ENCODE assay signal across 19 cellular contexts in genomic region chr17:82356845-82357355, GRCh38. TPM values are rescaled to one million over a fixed set of nuclear protein-coding genes. Genes with fewer than 3 reads are reported as not detected.
DNase-seq lines count a peak whose midpoint lies in the region; ATAC-seq and TF ChIP-seq lines count a peak whose summit lies in the region.
"Had no signal": no experiment of that assay in that cellular context is flagged by ENCODE, and none has a peak within 500 bp of the region (broad histone marks: within the 10 kb centered on the region; RNA-seq: fewer than 3 reads in every experiment).

No MANE protein-coding gene starts in this region.

- no peak overlapping the region for H3K27ac Mint-ChIP-seq in activated naive CD4-positive, alpha-beta T cell treated with anti-CD3 and anti-CD28 coated beads, Interleukin-2, amount 10 ng/mL, durations not matched to agents 7 days and 5 days

- peaks cover 4% of the 10 kb centered on the region; the same call in 1 of the 2 replicates for H4K20me1 ChIP-seq in DND-41 (ENCODE audit: insufficient read depth, low read length)

- H3K4me3 ChIP-seq in DND-41 (ENCODE audit: low read depth in 1 of 2, low read length in 2 of 2) = no peak overlapping the region
- no peak overlapping the region for H3K4me3 ChIP-seq in WERI-Rb-1 (ENCODE audit: low read depth, low read length)
- H3K4me3 ChIP-seq in neuronal stem cell (ENCODE audit: low read length in 2 of 2) = no peak overlapping the region
- H3K4me3 ChIP-seq: gastrocnemius medialis, testis had no signal

- H3K9me3 ChIP-seq in DND-41 (ENCODE audit: insufficient read depth, low read length, severe bottlenecking) (no peaks in the 10 kb centered on the region), WERI-Rb-1 (ENCODE audit: severe bottlenecking) (no peaks in the 10 kb centered on the region), neuronal stem cell (replicated peaks in 1 of 2; ENCODE audit: control insufficient read depth in 2 of 2, insufficient read depth in 1 of 2, low read depth in 1 of 2, low read length in 2 of 2) (no peaks in the 10 kb centered on the region)
- H3K9me3 ChIP-seq: gastrocnemius medialis, testis had no signal

- no peak overlapping the region for H2AFZ ChIP-seq in DND-41 (ENCODE audit: low read depth, low read length)
- peak overlapping the region; percentile 49 for H2AFZ ChIP-seq in neuronal stem cell (ENCODE audit: low read length)

- H3K9ac ChIP-seq in DND-41 (ENCODE audit: low read depth, low read length) (peak overlapping the region; percentile 14; the same call in 1 of the 2 replicates), neuronal stem cell (ENCODE audit: low read depth, low read length, poor library complexity) (peak overlapping the region; percentile 40)

- peak overlapping the region; percentile 32 for H3K4ac ChIP-seq in neuronal stem cell (ENCODE audit: low read length)

- H3K23ac ChIP-seq in neuronal stem cell (ENCODE audit: low read depth, low read length, poor library complexity) = peak overlapping the region; percentile 34

- H3K79me2 ChIP-seq in DND-41 (ENCODE audit: insufficient read depth, low read length) = peaks cover 13% of the 10 kb centered on the region

- H2BK5ac ChIP-seq in neuronal stem cell (ENCODE audit: low read length) = peak overlapping the region; percentile 30

- H2BK15ac ChIP-seq in neuronal stem cell (ENCODE audit: low read length) = peak overlapping the region; percentile 91

- peaks cover 8% of the 10 kb centered on the region for H3K4me1 Mint-ChIP-seq in activated naive CD4-positive, alpha-beta T cell treated with anti-CD3 and anti-CD28 coated beads, Interleukin-2, amount 10 ng/mL, durations not matched to agents 7 days and 5 days

- peaks cover 76% of the 10 kb centered on the region for H3K27me3 Mint-ChIP-seq in activated naive CD4-positive, alpha-beta T cell treated with anti-CD3 and anti-CD28 coated beads, Interleukin-2, amount 10 ng/mL, durations not matched to agents 7 days and 5 days

- no peak for DNase-seq in DND-41
- peak; percentile 46 for DNase-seq in NCI-H146 treated with DMSO at 0.1 percent for 48 hours (lab: John Stamatoyannopoulos, UW; ENCODE audit: unreplicated experiment)
- DNase-seq in WERI-Rb-1 = peak; percentile 89
- no peak for DNase-seq in neuronal stem cell (ENCODE audit: low spot score)
- no peak for DNase-seq in cerebellum (ENCODE audit: low spot score)
- DNase-seq in activated naive CD4-positive, alpha-beta T cell treated with anti-CD3 and anti-CD28 coated beads, Interleukin-2, amount 10 ng/mL, durations not matched to agents 7 days and 5 days = no peak
- DNase-seq: activated CD4-positive, alpha-beta T cell treated with anti-CD3 and anti-CD28 coated beads, Interleukin-2, amount 50 U/mL, for 4 hours; activated gamma-delta T cell; CD8-positive, alpha-beta memory T cell; effector memory CD4-positive, alpha-beta T cell; gastrocnemius medialis; kidney; OCI-M1; small intestine; testis had no signal

- no peak overlapping the region for H4K8ac ChIP-seq in neuronal stem cell (ENCODE audit: low read depth, low read length)

- no CpG with 5 or more reads among the region's 20 CpGs for WGBS in neuronal stem cell (ENCODE audit: extremely low coverage in 2 of 2, insufficient read length in 2 of 2, insufficient replicate concordance in 1 of 2), 2 donors

- H3K4me2 ChIP-seq in DND-41 (ENCODE audit: insufficient read depth, low read length) = no peak overlapping the region
- no peak overlapping the region for H3K4me2 ChIP-seq in neuronal stem cell (ENCODE audit: insufficient read depth, low read length, poor library complexity, severe bottlenecking)

- CTCF ChIA-PET in activated naive CD4-positive, alpha-beta T cell treated with anti-CD3 and anti-CD28 coated beads, Interleukin-2, amount 10 ng/mL, durations not matched to agents 7 days and 5 days (lab: Charles Lee) = interaction anchor here (1.0 to 2.4 kb wide), 3 partner anchors 10 to 16 kb away, joined by 3 to 10 read pairs (median 3); no protein-coding TSS in a partner anchor

- H3K36me3 Mint-ChIP-seq in activated naive CD4-positive, alpha-beta T cell treated with anti-CD3 and anti-CD28 coated beads, Interleukin-2, amount 10 ng/mL, durations not matched to agents 7 days and 5 days = no peaks in the 10 kb centered on the region
- H3K36me3 Mint-ChIP-seq: brain; CD8-positive, alpha-beta memory T cell had no signal

- H3K4me3 Mint-ChIP-seq in activated naive CD4-positive, alpha-beta T cell treated with anti-CD3 and anti-CD28 coated beads, Interleukin-2, amount 10 ng/mL, durations not matched to agents 7 days and 5 days = no peak overlapping the region
- H3K4me3 Mint-ChIP-seq: brain; CD8-positive, alpha-beta memory T cell; neural crest cell had no signal

- H4K91ac ChIP-seq in neuronal stem cell (ENCODE audit: low read depth, low read length, poor library complexity) = no peak overlapping the region

- peak overlapping the region; percentile 79 for H3K14ac ChIP-seq in neuronal stem cell (ENCODE audit: low read length)

- H2BK120ac ChIP-seq in neuronal stem cell (ENCODE audit: low read depth, low read length) = no peak overlapping the region

- ATAC-seq in DND-41 (ENCODE audit: insufficient read depth, low read depth) (no peak), HG02798 (IDR thresholded peaks at IDR 0.05; ENCODE audit: poor library complexity, unreplicated experiment) (no peak)
- no peak for ATAC-seq in activated CD4-positive, CD25-positive, alpha-beta regulatory T cell treated with anti-CD3 and anti-CD28 coated beads, Interleukin-2, amount 50 U/mL, for 24 hours
- ATAC-seq: gastrocnemius medialis had no signal

- peak overlapping the region; percentile 99 for H2AK5ac ChIP-seq in neuronal stem cell (ENCODE audit: low read depth, low read length)

- H3K18ac ChIP-seq in neuronal stem cell (ENCODE audit: low read length) = peak overlapping the region; percentile 24

- H3K4me1 ChIP-seq in DND-41 (ENCODE audit: insufficient read depth, low read length) (peaks cover 44% of the 10 kb centered on the region), neuronal stem cell (ENCODE audit: control insufficient read depth in 2 of 2, insufficient read depth in 1 of 2, low read depth in 1 of 2, low read length in 2 of 2) (peaks cover 8 to 11% of the 10 kb centered on the region in 2 donors)
- H3K4me1 ChIP-seq: gastrocnemius medialis, testis had no signal

- no peak overlapping the region for H2BK12ac ChIP-seq in neuronal stem cell (ENCODE audit: low read length)

- H3K27me3 ChIP-seq in DND-41 (ENCODE audit: insufficient read depth, low read length, poor library complexity) = no peaks in the 10 kb centered on the region
- H3K27me3 ChIP-seq in WERI-Rb-1 (ENCODE audit: insufficient read depth, low read depth, severe bottlenecking) = no peaks in the 10 kb centered on the region
- H3K27me3 ChIP-seq in neuronal stem cell (ENCODE audit: control insufficient read depth in 3 of 3, insufficient read depth in 3 of 3, low read depth in 1 of 3, low read length in 3 of 3) = peaks cover 0 to 3% (median 0%) of the 10 kb centered on the region in 3 experiments
- H3K27me3 ChIP-seq: testis had no signal

- H3K36me3 ChIP-seq in DND-41 (ENCODE audit: insufficient read depth, low read length) = peaks cover 6% of the 10 kb centered on the region
- H3K36me3 ChIP-seq in WERI-Rb-1 = no peaks in the 10 kb centered on the region
- no peaks in the 10 kb centered on the region for H3K36me3 ChIP-seq in neuronal stem cell (replicated peaks in 1 of 2; ENCODE audit: control insufficient read depth in 2 of 2, insufficient read depth in 2 of 2, low read length in 2 of 2)
- H3K36me3 ChIP-seq: gastrocnemius medialis had no signal

- H3K9me3 Mint-ChIP-seq in activated naive CD4-positive, alpha-beta T cell treated with anti-CD3 and anti-CD28 coated beads, Interleukin-2, amount 10 ng/mL, durations not matched to agents 7 days and 5 days = no peaks in the 10 kb centered on the region
- H3K9me3 Mint-ChIP-seq: brain; CD8-positive, alpha-beta memory T cell; neural crest cell had no signal

- H3K27ac ChIP-seq in DND-41 (ENCODE audit: low read length) = peak overlapping the region; percentile 78; the same call in 1 of the 2 replicates
- H3K27ac ChIP-seq in WERI-Rb-1 = peak overlapping the region; percentile 40
- no peak overlapping the region for H3K27ac ChIP-seq in neuronal stem cell (replicated peaks; ENCODE audit: low read length)
- H3K27ac ChIP-seq: gastrocnemius medialis, testis had no signal

- no peak for TF ChIP-seq CTCF in DND-41 (IDR thresholded peaks at IDR 0.05; ENCODE audit: borderline replicate concordance, extremely low read depth, low read length, poor library complexity, severe bottlenecking)
- peak; percentile 40 for TF ChIP-seq CTCF in WERI-Rb-1 (IDR thresholded peaks at IDR 0.05; ENCODE audit: low read depth, low read length)

- no peaks in the 10 kb centered on the region for H3K79me1 ChIP-seq in neuronal stem cell (ENCODE audit: low read depth, low read length)

RNA-seq across cellular contexts. Expression of gene TEX19, which starts 2.1 kb away (rescaled TPM):
- 0.28 TPM for polyA plus RNA-seq in neuronal stem cell (2013, experiment 1 of 2)
- polyA plus RNA-seq in neuronal stem cell (2013, experiment 2 of 2) = 0.19 TPM
- not detected for total RNA-seq in cerebellum
- total RNA-seq: CD8-positive, alpha-beta memory T cell; kidney had no signal
- polyA plus RNA-seq: CD8-positive, alpha-beta memory T cell had no signal

RNA-seq across cellular contexts. Expression of gene UTS2R, which starts 14.7 kb away (rescaled TPM):
- polyA plus RNA-seq in neuronal stem cell (2013, experiment 1 of 2) = 0.11 TPM
- polyA plus RNA-seq in neuronal stem cell (2013, experiment 2 of 2) = 0.12 TPM
- total RNA-seq in cerebellum = not detected
- total RNA-seq: CD8-positive, alpha-beta memory T cell; gastrocnemius medialis; kidney; neural crest cell had no signal
- polyA plus RNA-seq: CD8-positive, alpha-beta memory T cell; small intestine had no signal

RNA-seq across cellular contexts. Expression of gene SECTM1, which starts 23.3 kb away (rescaled TPM):
- 0.39 TPM for polyA plus RNA-seq in neuronal stem cell (2013, experiment 1 of 2)
- polyA plus RNA-seq in neuronal stem cell (2013, experiment 2 of 2) = 0.65 TPM
- 3.4 TPM for total RNA-seq in cerebellum
- total RNA-seq: neural crest cell had no signal

RNA-seq across cellular contexts. Expression of gene CD7, which starts 39.5 kb away (rescaled TPM):
- 1.5 TPM for polyA plus RNA-seq in neuronal stem cell (2013, experiment 1 of 2)
- polyA plus RNA-seq in neuronal stem cell (2013, experiment 2 of 2) = 1.5 TPM
- total RNA-seq in cerebellum = not detected
- total RNA-seq: neural crest cell had no signal

Comparison
In these comparisons a context has a peak if more than half of its experiments do, and no peak if none do; other contexts are left out.
1. DNase-seq: peak in NCI-H146 treated with DMSO at 0.1 percent for 48 hours (single experiment) and WERI-Rb-1 (single experiment); none in DND-41 (single experiment), neuronal stem cell (single experiment), cerebellum (single experiment) and activated naive CD4-positive, alpha-beta T cell treated with anti-CD3 and anti-CD28 coated beads, Interleukin-2, amount 10 ng/mL, durations not matched to agents 7 days and 5 days (single experiment).